ENCODE assay signal across 8 cellular contexts in the genomic region with DNA sequence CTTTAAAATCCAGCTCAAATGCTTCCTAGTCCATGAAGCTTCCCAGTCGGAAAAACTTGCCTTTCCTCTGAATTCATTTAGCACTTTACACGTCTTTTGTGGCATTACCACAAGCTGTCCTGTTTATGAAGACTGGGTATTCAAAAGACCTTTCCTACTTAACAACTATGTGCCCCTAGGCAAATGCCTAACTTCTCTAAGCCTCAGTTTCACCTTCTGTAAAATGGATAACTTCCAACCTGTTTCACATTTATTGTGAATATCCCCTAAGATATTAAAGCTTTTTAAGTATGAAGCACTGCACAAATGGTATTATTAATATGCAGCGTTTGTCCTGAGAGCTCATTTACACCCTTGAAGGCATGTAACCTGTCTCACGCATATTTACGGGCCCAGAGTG. TPM values are rescaled to one million over a fixed set of nuclear protein-coding genes. Genes with fewer than 3 reads are reported as not detected.
DNase-seq lines count a peak whose midpoint lies in the region; ATAC-seq and FAIRE-seq lines count a peak whose summit lies in the region.

No MANE protein-coding gene starts in this region.

- ATAC-seq in HG02973 (IDR thresholded peaks at IDR 0.05; ENCODE audit: unreplicated experiment), result peak; percentile 11
- ATAC-seq in activated T-helper 17 cell treated with anti-CD3 and anti-CD28 coated beads, Interleukin-2, amount 50 U/mL, for 72 hours (replicated peaks), result no peak
- ATAC-seq in GM18502 (IDR thresholded peaks at IDR 0.05; ENCODE audit: poor library complexity, unreplicated experiment), result no peak
- ATAC-seq in GM21515 (IDR thresholded peaks at IDR 0.05; ENCODE audit: unreplicated experiment), result no peak

- no peaks in the 10 kb centered on the region for H3K36me3 ChIP-seq in small intestine (ENCODE audit: control insufficient read depth in 2 of 2, insufficient read depth in 2 of 2, low read length in 2 of 2)

- peak overlapping the region; percentile 76 for H3K4me3 ChIP-seq in iPS-11a (ENCODE audit: low read depth, low read length)
- H3K4me3 ChIP-seq in small intestine (ENCODE audit: low read depth in 1 of 2, low read length in 2 of 2), result peak overlapping the region in 1 of 2 donors; percentile 67

- peaks cover 8% of the 10 kb centered on the region for H3K4me1 Mint-ChIP-seq in activated T-helper 17 cell treated with anti-CD3 and anti-CD28 coated beads, Interleukin-2, amount 50 U/mL, for 72 hours

- 32 to 39% (median 39%) methylated on average over 5 of the region's 5 CpGs for WGBS in small intestine, 3 donors

- H3K27me3 ChIP-seq in small intestine (ENCODE audit: control insufficient read depth in 2 of 2, insufficient read depth in 2 of 2, low read length in 2 of 2), result no peaks in the 10 kb centered on the region

- no peaks in the 10 kb centered on the region for H3K9me3 ChIP-seq in small intestine (ENCODE audit: control insufficient read depth, low read depth)

- H3K9me3 Mint-ChIP-seq in activated T-helper 17 cell treated with anti-CD3 and anti-CD28 coated beads, Interleukin-2, amount 50 U/mL, for 72 hours, result no peaks in the 10 kb centered on the region

- no peak for FAIRE-seq in small intestine (lab: Jason Lieb, UNC)

- H3K27ac Mint-ChIP-seq in activated T-helper 17 cell treated with anti-CD3 and anti-CD28 coated beads, Interleukin-2, amount 50 U/mL, for 72 hours, result peak overlapping the region; percentile 99

- peak; percentile 5 for DNase-seq in small intestine
- no peak for DNase-seq in substantia nigra (lab: John Stamatoyannopoulos, UW)
- DNase-seq in NCI-H1930 (lab: John Stamatoyannopoulos, UW), result no peak

- no peaks in the 10 kb centered on the region for H3K36me3 Mint-ChIP-seq in activated T-helper 17 cell treated with anti-CD3 and anti-CD28 coated beads, Interleukin-2, amount 50 U/mL, for 72 hours (ENCODE audit: low read depth)

- no peaks in the 10 kb centered on the region for H3K27me3 Mint-ChIP-seq in activated T-helper 17 cell treated with anti-CD3 and anti-CD28 coated beads, Interleukin-2, amount 50 U/mL, for 72 hours

- no peaks in the 10 kb centered on the region for H3K4me1 ChIP-seq in small intestine (ENCODE audit: control insufficient read depth in 2 of 2, insufficient read depth in 1 of 2, low read depth in 1 of 2, low read length in 1 of 2)

- peak overlapping the region; percentile 97 for H3K4me3 Mint-ChIP-seq in activated T-helper 17 cell treated with anti-CD3 and anti-CD28 coated beads, Interleukin-2, amount 50 U/mL, for 72 hours

- H3K27ac ChIP-seq in small intestine (ENCODE audit: low read depth in 1 of 2, low read length in 1 of 2) (no peak overlapping the region), substantia nigra (ENCODE audit: low read depth, low read length, poor library complexity, severe bottlenecking) (no peak overlapping the region)

RNA-seq across cellular contexts. Expression of a gene that starts 0.8 kb away (rescaled TPM):
- total RNA-seq in activated T-helper 17 cell treated with anti-CD3 and anti-CD28 coated beads, Interleukin-2, amount 50 U/mL, for 72 hours, result under 1 TPM; 0.73 to 0.74 TPM
- under 1 TPM in 2 of 3 donors, not detected in 1; 0.45 TPM for polyA plus RNA-seq in small intestine

RNA-seq across cellular contexts. Expression of a gene that starts 56.0 kb away (rescaled TPM):
- 100 to 1,000 TPM in 1 of 2 donors, 10 to 100 TPM in 1; 90.1 to 133 TPM for total RNA-seq in activated T-helper 17 cell treated with anti-CD3 and anti-CD28 coated beads, Interleukin-2, amount 50 U/mL, for 72 hours
- 10 to 100 TPM; 44.3 to 62.4 (median 48.9) TPM for polyA plus RNA-seq in small intestine
